Comparison of ENCODE assay signal across 8 cellular contexts in genomic region chr2:138500592-138501426, GRCh38. TPM values are rescaled to one million over a fixed set of nuclear protein-coding genes. Genes with fewer than 3 reads are reported as not detected.
DNase-seq lines count a peak whose midpoint lies in the region; ATAC-seq and TF ChIP-seq lines count a peak whose summit lies in the region.

No MANE protein-coding gene starts in this region.

- peaks cover 2 to 7% of the 10 kb centered on the region in 2 donors for H3K36me3 ChIP-seq in psoas muscle (ENCODE audit: insufficient read depth in 1 of 2, low read depth in 1 of 2)

- peaks cover 4% of the 10 kb centered on the region for H3K9me3 Mint-ChIP-seq in glutamatergic neuron (ENCODE audit: unreplicated experiment)

- WGBS in psoas muscle, 3 donors = 34 to 39% (median 35%) methylated on average over 20 of the region's 20 CpGs

- H3K27me3 Mint-ChIP-seq in glutamatergic neuron (ENCODE audit: unreplicated experiment) = peaks cover 4% of the 10 kb centered on the region

- peak overlapping the region; percentile 88 for H3K4me3 Mint-ChIP-seq in glutamatergic neuron (ENCODE audit: unreplicated experiment)

- H3K27ac ChIP-seq in VCaP (peak overlapping the region; percentile 95), psoas muscle (peak overlapping the region; percentile 95)

- H3K27ac Mint-ChIP-seq in glutamatergic neuron (ENCODE audit: unreplicated experiment) = peak overlapping the region; percentile 78

- peak overlapping the region; percentile 94 for H3K4me3 ChIP-seq in psoas muscle

- H3K9me3 ChIP-seq in psoas muscle = no peaks in the 10 kb centered on the region

- DNase-seq in NCI-H1092 treated with DMSO at 0.1 percent for 48 hours (lab: John Stamatoyannopoulos, UW) (peak; percentile 52), NCI-H1092 (lab: John Stamatoyannopoulos, UW) (no peak), glutamatergic neuron (peak; percentile 33), psoas muscle (peak; percentile 25 to 55), occipital lobe (lab: John Stamatoyannopoulos, UW) (no peak)

- no peaks in the 10 kb centered on the region for H3K27me3 ChIP-seq in psoas muscle (ENCODE audit: insufficient read depth in 3 of 3, low read length in 2 of 3)

- intact Hi-C loops in psoas muscle (cut with DNase I) = loop anchor here in 1 of 2 donors (10.0 kb wide), 1 partner anchor 54 kb away; no protein-coding TSS in a partner anchor

- TF ChIP-seq CTCF in VCaP (conservative IDR thresholded peaks at IDR 0.05) (no peak), glutamatergic neuron (IDR thresholded peaks at IDR 0.05; ENCODE audit: partially characterized antibody, unreplicated experiment) (no peak), psoas muscle (IDR thresholded peaks at IDR 0.05) (no peak)

- peaks cover 1% of the 10 kb centered on the region for H3K4me1 Mint-ChIP-seq in glutamatergic neuron (ENCODE audit: low read depth, unreplicated experiment)

- H3K36me3 Mint-ChIP-seq in glutamatergic neuron (ENCODE audit: unreplicated experiment) = no peaks in the 10 kb centered on the region

- H3K4me1 ChIP-seq in psoas muscle = peaks cover 37% of the 10 kb centered on the region

- ATAC-seq in HG02852 (IDR thresholded peaks at IDR 0.05; ENCODE audit: unreplicated experiment) (peak; percentile 12), psoas muscle (peak; percentile 33 to 51 (median 41)), GM21786 (IDR thresholded peaks at IDR 0.05; ENCODE audit: unreplicated experiment) (no peak)

RNA-seq across cellular contexts. Expression of gene SPOPL, which starts 0.8 kb away (rescaled TPM):
- 19.4 TPM for total RNA-seq in glutamatergic neuron (ENCODE audit: unreplicated experiment)
- 10 to 100 TPM in 3 of 4 donors, 1 to 10 TPM in 1; 7.6 to 19.0 (median 13.5) TPM for total RNA-seq in psoas muscle
- 10 to 100 TPM in 1 of 3 donors, 1 to 10 TPM in 2; 3.0 to 12.7 (median 5.3) TPM for polyA plus RNA-seq in psoas muscle
- total RNA-seq in occipital lobe = 29.3 TPM

Comparison
In these comparisons a context has a peak if more than half of its experiments do, and no peak if none do; other contexts are left out.
1. DNase-seq: peak in NCI-H1092 treated with DMSO at 0.1 percent for 48 hours (single experiment), glutamatergic neuron (single experiment) and psoas muscle (2 of 2); none in NCI-H1092 (single experiment) and occipital lobe (single experiment).